9 cellular contexts compared by ENCODE assay signal in genomic region chr1:157994704-157995540, GRCh38. TPM values are rescaled to one million over a fixed set of nuclear protein-coding genes. Genes with fewer than 3 reads are reported as not detected.
DNase-seq lines count a peak whose midpoint lies in the region; ATAC-seq and TF ChIP-seq lines count a peak whose summit lies in the region.
"Had no signal": no experiment of that assay in that cellular context is flagged by ENCODE, and none has a peak within 500 bp of the region (broad histone marks: within the 10 kb centered on the region; RNA-seq: fewer than 3 reads in every experiment).

No MANE protein-coding gene starts in this region.

- peaks cover 42 to 55% of the 10 kb centered on the region in 2 donors for H3K27me3 Mint-ChIP-seq in T-cell
- H3K27me3 Mint-ChIP-seq in activated T-helper 2 cell treated with anti-CD3 and anti-CD28 coated beads, Interferon-gamma antibody, Interleukin-2, Interleukin-4, amounts not matched to agents 10 μg/mL and 5 μg/mL and 100 μg/mL, durations not matched to agents 14 hours and 24 hours and 36 hours (ENCODE audit: low read depth) = peaks cover 44% of the 10 kb centered on the region

- DNase-seq in DND-41 (no peak), T-cell (no peak), left ventricle myocardium inferior (no peak), retinal pigment epithelial cell (ENCODE audit: low read depth) (no peak), H4 (ENCODE audit: low spot score) (no peak), DMS79 treated with DMSO at 0.1 percent for 48 hours (lab: John Stamatoyannopoulos, UW) (no peak)
- DNase-seq in activated T-helper 2 cell treated with anti-CD3 and anti-CD28 coated beads, Interferon-gamma antibody, Interleukin-2, Interleukin-4, amounts not matched to agents 10 μg/mL and 5 μg/mL and 100 μg/mL, durations not matched to agents 14 hours and 24 hours and 36 hours (ENCODE audit: low spot score) = no peak

- peaks cover 5 to 13% (median 7%) of the 10 kb centered on the region in 3 donors for H3K4me1 Mint-ChIP-seq in T-cell
- H3K4me1 Mint-ChIP-seq in activated T-helper 2 cell treated with anti-CD3 and anti-CD28 coated beads, Interferon-gamma antibody, Interleukin-2, Interleukin-4, amounts not matched to agents 10 μg/mL and 5 μg/mL and 100 μg/mL, durations not matched to agents 14 hours and 24 hours and 36 hours (ENCODE audit: low read depth) = peaks cover 2% of the 10 kb centered on the region

- no peaks in the 10 kb centered on the region for H3K9me3 Mint-ChIP-seq in T-cell
- no peaks in the 10 kb centered on the region for H3K9me3 Mint-ChIP-seq in activated T-helper 2 cell treated with anti-CD3 and anti-CD28 coated beads, Interferon-gamma antibody, Interleukin-2, Interleukin-4, amounts not matched to agents 10 μg/mL and 5 μg/mL and 100 μg/mL, durations not matched to agents 14 hours and 24 hours and 36 hours

- H3K27me3 ChIP-seq in DND-41 (ENCODE audit: insufficient read depth, low read length, poor library complexity) = no peaks in the 10 kb centered on the region
- peaks cover 42% of the 10 kb centered on the region for H3K27me3 ChIP-seq in left ventricle myocardium inferior (ENCODE audit: low read depth)

- no peaks in the 10 kb centered on the region for H3K9me3 ChIP-seq in DND-41 (ENCODE audit: insufficient read depth, low read length, severe bottlenecking)
- H3K9me3 ChIP-seq in left ventricle myocardium inferior (replicated peaks) = no peaks in the 10 kb centered on the region

- H3K9ac ChIP-seq in DND-41 (ENCODE audit: low read depth, low read length) = peak overlapping the region; percentile 6; the same call in 1 of the 2 replicates

- peak overlapping the region in 2 of 3 donors; percentile 10 to 64 for H3K4me3 Mint-ChIP-seq in T-cell
- no peak overlapping the region for H3K4me3 Mint-ChIP-seq in activated T-helper 2 cell treated with anti-CD3 and anti-CD28 coated beads, Interferon-gamma antibody, Interleukin-2, Interleukin-4, amounts not matched to agents 10 μg/mL and 5 μg/mL and 100 μg/mL, durations not matched to agents 14 hours and 24 hours and 36 hours (ENCODE audit: low read depth)

- 0 out of 2 replicates have a peak overlapping the region, but pooled peaks have one; percentile 5 for H2AFZ ChIP-seq in DND-41 (ENCODE audit: low read depth, low read length)

- no peak overlapping the region for H3K27ac Mint-ChIP-seq in T-cell
- H3K27ac Mint-ChIP-seq in activated T-helper 2 cell treated with anti-CD3 and anti-CD28 coated beads, Interferon-gamma antibody, Interleukin-2, Interleukin-4, amounts not matched to agents 10 μg/mL and 5 μg/mL and 100 μg/mL, durations not matched to agents 14 hours and 24 hours and 36 hours = no peak overlapping the region

- no peaks in the 10 kb centered on the region for H3K36me3 ChIP-seq in DND-41 (ENCODE audit: insufficient read depth, low read length)
- no peaks in the 10 kb centered on the region for H3K36me3 ChIP-seq in left ventricle myocardium inferior

- H3K27ac ChIP-seq in DND-41 (ENCODE audit: low read length) (no peak overlapping the region), left ventricle myocardium inferior (replicated peaks) (peak overlapping the region; percentile 90)
- H3K27ac ChIP-seq: HL-60 had no signal

- intact Hi-C loops in left ventricle myocardium inferior (cut with micrococcal nuclease) = loop anchor here (5.0 kb wide), 1 partner anchor 92 kb away; no protein-coding TSS in a partner anchor
- intact Hi-C loops in activated T-helper 2 cell treated with anti-CD3 and anti-CD28 coated beads, Interferon-gamma antibody, Interleukin-2, Interleukin-4, amounts not matched to agents 10 μg/mL and 5 μg/mL and 100 μg/mL, durations not matched to agents 14 hours and 24 hours and 36 hours (cut with micrococcal nuclease) = no loop called here

- H3K4me3 ChIP-seq in DND-41 (ENCODE audit: low read depth in 1 of 2, low read length in 2 of 2) (peak overlapping the region in 1 of 2 experiments; percentile 83; a peak in 2 of 4 replicates), left ventricle myocardium inferior (peak overlapping the region; percentile 90), retinal pigment epithelial cell (ENCODE audit: low read length) (peak overlapping the region; percentile 95)

- peaks cover 48% of the 10 kb centered on the region for H3K79me2 ChIP-seq in DND-41 (ENCODE audit: insufficient read depth, low read length)

- POLR2A ChIA-PET in T-cell (lab: Charles Lee) = interaction anchor here in 1 of 2 donors (0.6 kb wide), 1 partner anchor 25 kb away, joined by 3 read pairs; no protein-coding TSS in a partner anchor

- TF ChIP-seq CTCF in DND-41 (IDR thresholded peaks at IDR 0.05; ENCODE audit: borderline replicate concordance, extremely low read depth, low read length, poor library complexity, severe bottlenecking) = no peak
- TF ChIP-seq CTCF in left ventricle myocardium inferior (IDR thresholded peaks at IDR 0.05; ENCODE audit: borderline replicate concordance) = no peak
- TF ChIP-seq CTCF in retinal pigment epithelial cell (conservative IDR thresholded peaks at IDR 0.05; ENCODE audit: low read depth, low read length) = no peak

- CTCF ChIA-PET in T-cell (lab: Charles Lee) = interaction anchor here in 1 of 2 donors (0.6 kb wide), 1 partner anchor 1609 kb away, joined by 7 read pairs; no protein-coding TSS in a partner anchor

- ATAC-seq in DND-41 (ENCODE audit: insufficient read depth, low read depth) = no peak
- no peak for ATAC-seq in T-cell (replicated peaks in 1 of 4)
- no peak for ATAC-seq in HG02610 (IDR thresholded peaks at IDR 0.05; ENCODE audit: unreplicated experiment)

- peaks cover 28% of the 10 kb centered on the region for H4K20me1 ChIP-seq in DND-41 (ENCODE audit: insufficient read depth, low read length)

- H3K4me2 ChIP-seq in DND-41 (ENCODE audit: insufficient read depth, low read length) = peak overlapping the region; percentile 96

- H3K4me1 ChIP-seq in DND-41 (ENCODE audit: insufficient read depth, low read length) (peaks cover 32% of the 10 kb centered on the region), left ventricle myocardium inferior (peaks cover 47% of the 10 kb centered on the region)

- no peaks in the 10 kb centered on the region for H3K36me3 Mint-ChIP-seq in T-cell
- no peaks in the 10 kb centered on the region for H3K36me3 Mint-ChIP-seq in activated T-helper 2 cell treated with anti-CD3 and anti-CD28 coated beads, Interferon-gamma antibody, Interleukin-2, Interleukin-4, amounts not matched to agents 10 μg/mL and 5 μg/mL and 100 μg/mL, durations not matched to agents 14 hours and 24 hours and 36 hours (ENCODE audit: low read depth)

RNA-seq across cellular contexts. Expression of gene KIRREL1, which starts 1.5 kb away (rescaled TPM):
- total RNA-seq in T-cell (under 1 TPM in 3 of 5 donors, not detected in 2; 0.16 to 0.20 (median 0.19) TPM), left ventricle myocardium inferior (7.3 TPM)
- total RNA-seq in H4 (2014; rRNA removed; shearing (Covaris generic)) = 35.2 and 38.4 TPM in 2 replicates
- total RNA-seq in activated T-helper 2 cell treated with anti-CD3 and anti-CD28 coated beads, Interferon-gamma antibody, Interleukin-2, Interleukin-4, amounts not matched to agents 10 μg/mL and 5 μg/mL and 100 μg/mL, durations not matched to agents 14 hours and 24 hours and 36 hours = not detected in 2 replicates
